Comparison of ENCODE assay signal across 2 cellular contexts in the genomic region with DNA sequence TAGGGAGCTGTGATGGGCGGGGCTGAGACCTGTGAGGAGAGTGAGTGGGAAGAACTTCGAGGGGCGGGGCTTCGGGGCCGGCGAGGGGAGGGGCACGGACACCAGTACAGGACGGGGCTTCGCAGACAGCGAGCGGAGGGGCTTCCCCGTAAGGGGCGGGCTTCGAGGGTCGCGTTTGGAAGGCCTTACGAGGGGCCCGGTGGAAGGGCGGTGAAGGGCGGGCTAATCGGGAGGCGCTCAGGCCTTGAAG.
TF ChIP-seq lines count a peak whose summit lies in the region.

No MANE protein-coding gene starts in this region.

TF ChIP-seq in HCT116, 20 proteins besides CTCF, POLR2A, EP300 and RAD21:
- no peak for TF ChIP-seq TCF7L2 (IDR thresholded peaks at IDR 0.05; ENCODE audit: borderline replicate concordance, extremely low read depth, insufficient read depth, insufficient read length)
- no peak for TF ChIP-seq SP1 (IDR thresholded peaks at IDR 0.05; ENCODE audit: low read depth)
- no peak for TF ChIP-seq ZFX (IDR thresholded peaks at IDR 0.05)
- TF ChIP-seq ELF1 (IDR thresholded peaks at IDR 0.05; ENCODE audit: borderline replicate concordance, low read depth): no peak
- TF ChIP-seq CEBPB (IDR thresholded peaks at IDR 0.05; ENCODE audit: low read depth): no peak
- no peak for TF ChIP-seq FOSL1 (IDR thresholded peaks at IDR 0.05; ENCODE audit: low read depth)
- TF ChIP-seq, protein P1, sequence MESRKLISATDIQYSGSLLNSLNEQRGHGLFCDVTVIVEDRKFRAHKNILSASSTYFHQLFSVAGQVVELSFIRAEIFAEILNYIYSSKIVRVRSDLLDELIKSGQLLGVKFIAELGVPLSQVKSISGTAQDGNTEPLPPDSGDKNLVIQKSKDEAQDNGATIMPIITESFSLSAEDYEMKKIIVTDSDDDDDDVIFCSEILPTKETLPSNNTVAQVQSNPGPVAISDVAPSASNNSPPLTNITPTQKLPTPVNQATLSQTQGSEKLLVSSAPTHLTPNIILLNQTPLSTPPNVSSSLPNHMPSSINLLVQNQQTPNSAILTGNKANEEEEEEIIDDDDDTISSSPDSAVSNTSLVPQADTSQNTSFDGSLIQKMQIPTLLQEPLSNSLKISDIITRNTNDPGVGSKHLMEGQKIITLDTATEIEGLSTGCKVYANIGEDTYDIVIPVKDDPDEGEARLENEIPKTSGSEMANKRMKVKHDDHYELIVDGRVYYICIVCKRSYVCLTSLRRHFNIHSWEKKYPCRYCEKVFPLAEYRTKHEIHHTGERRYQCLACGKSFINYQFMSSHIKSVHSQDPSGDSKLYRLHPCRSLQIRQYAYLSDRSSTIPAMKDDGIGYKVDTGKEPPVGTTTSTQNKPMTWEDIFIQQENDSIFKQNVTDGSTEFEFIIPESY (IDR thresholded peaks at IDR 0.05; ENCODE audit: extremely low read depth, insufficient replicate concordance, low read length): no peak
- TF ChIP-seq, protein P2, sequence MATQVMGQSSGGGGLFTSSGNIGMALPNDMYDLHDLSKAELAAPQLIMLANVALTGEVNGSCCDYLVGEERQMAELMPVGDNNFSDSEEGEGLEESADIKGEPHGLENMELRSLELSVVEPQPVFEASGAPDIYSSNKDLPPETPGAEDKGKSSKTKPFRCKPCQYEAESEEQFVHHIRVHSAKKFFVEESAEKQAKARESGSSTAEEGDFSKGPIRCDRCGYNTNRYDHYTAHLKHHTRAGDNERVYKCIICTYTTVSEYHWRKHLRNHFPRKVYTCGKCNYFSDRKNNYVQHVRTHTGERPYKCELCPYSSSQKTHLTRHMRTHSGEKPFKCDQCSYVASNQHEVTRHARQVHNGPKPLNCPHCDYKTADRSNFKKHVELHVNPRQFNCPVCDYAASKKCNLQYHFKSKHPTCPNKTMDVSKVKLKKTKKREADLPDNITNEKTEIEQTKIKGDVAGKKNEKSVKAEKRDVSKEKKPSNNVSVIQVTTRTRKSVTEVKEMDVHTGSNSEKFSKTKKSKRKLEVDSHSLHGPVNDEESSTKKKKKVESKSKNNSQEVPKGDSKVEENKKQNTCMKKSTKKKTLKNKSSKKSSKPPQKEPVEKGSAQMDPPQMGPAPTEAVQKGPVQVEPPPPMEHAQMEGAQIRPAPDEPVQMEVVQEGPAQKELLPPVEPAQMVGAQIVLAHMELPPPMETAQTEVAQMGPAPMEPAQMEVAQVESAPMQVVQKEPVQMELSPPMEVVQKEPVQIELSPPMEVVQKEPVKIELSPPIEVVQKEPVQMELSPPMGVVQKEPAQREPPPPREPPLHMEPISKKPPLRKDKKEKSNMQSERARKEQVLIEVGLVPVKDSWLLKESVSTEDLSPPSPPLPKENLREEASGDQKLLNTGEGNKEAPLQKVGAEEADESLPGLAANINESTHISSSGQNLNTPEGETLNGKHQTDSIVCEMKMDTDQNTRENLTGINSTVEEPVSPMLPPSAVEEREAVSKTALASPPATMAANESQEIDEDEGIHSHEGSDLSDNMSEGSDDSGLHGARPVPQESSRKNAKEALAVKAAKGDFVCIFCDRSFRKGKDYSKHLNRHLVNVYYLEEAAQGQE (IDR thresholded peaks at IDR 0.05; ENCODE audit: low read depth): no peak
- TF ChIP-seq, protein P3, sequence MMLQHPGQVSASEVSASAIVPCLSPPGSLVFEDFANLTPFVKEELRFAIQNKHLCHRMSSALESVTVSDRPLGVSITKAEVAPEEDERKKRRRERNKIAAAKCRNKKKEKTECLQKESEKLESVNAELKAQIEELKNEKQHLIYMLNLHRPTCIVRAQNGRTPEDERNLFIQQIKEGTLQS (IDR thresholded peaks at IDR 0.05): no peak
- TF ChIP-seq YY1 (IDR thresholded peaks at IDR 0.05; ENCODE audit: extremely low read depth, insufficient replicate concordance, low read depth, low read length): no peak
- TF ChIP-seq EZH2 (IDR thresholded peaks at IDR 0.05): no peak
- TF ChIP-seq EGR1 (IDR thresholded peaks at IDR 0.05; ENCODE audit: low read depth): no peak

TF ChIP-seq in SK-N-SH, 30 proteins besides CTCF, POLR2A, EP300 and RAD21:
- TF ChIP-seq SIN3A (IDR thresholded peaks at IDR 0.05; ENCODE audit: borderline replicate concordance, low read depth, low read length) (no peak), NRF1 (IDR thresholded peaks at IDR 0.05; ENCODE audit: low read depth, low read length) (no peak), FOXM1 (IDR thresholded peaks at IDR 0.05; ENCODE audit: low read depth) (no peak), GATA2 (CRISPR knock-in tag; IDR thresholded peaks at IDR 0.05) (no peak), RFX5 (IDR thresholded peaks at IDR 0.05; ENCODE audit: low read length) (no peak), MEF2A (IDR thresholded peaks at IDR 0.05; ENCODE audit: borderline replicate concordance, low read depth) (no peak), JUND (IDR thresholded peaks at IDR 0.05) (no peak), RXRA (IDR thresholded peaks at IDR 0.05; ENCODE audit: borderline replicate concordance, low read depth) (no peak), SMC3 (IDR thresholded peaks at IDR 0.05; ENCODE audit: low read depth, low read length) (no peak), RCOR1 (IDR thresholded peaks at IDR 0.05; ENCODE audit: low read length) (no peak), TEAD4 (IDR thresholded peaks at IDR 0.05; ENCODE audit: borderline replicate concordance, insufficient read depth) (no peak), GABPA (IDR thresholded peaks at IDR 0.05; ENCODE audit: low read depth) (no peak)
- TF ChIP-seq, protein P1 (IDR thresholded peaks at IDR 0.05; ENCODE audit: borderline replicate concordance, low read depth): no peak
- TF ChIP-seq, protein P4, sequence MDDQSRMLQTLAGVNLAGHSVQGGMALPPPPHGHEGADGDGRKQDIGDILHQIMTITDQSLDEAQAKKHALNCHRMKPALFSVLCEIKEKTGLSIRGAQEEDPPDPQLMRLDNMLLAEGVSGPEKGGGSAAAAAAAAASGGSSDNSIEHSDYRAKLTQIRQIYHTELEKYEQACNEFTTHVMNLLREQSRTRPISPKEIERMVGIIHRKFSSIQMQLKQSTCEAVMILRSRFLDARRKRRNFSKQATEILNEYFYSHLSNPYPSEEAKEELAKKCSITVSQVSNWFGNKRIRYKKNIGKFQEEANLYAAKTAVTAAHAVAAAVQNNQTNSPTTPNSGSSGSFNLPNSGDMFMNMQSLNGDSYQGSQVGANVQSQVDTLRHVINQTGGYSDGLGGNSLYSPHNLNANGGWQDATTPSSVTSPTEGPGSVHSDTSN (IDR thresholded peaks at IDR 0.05): no peak
- TF ChIP-seq, protein P5, sequence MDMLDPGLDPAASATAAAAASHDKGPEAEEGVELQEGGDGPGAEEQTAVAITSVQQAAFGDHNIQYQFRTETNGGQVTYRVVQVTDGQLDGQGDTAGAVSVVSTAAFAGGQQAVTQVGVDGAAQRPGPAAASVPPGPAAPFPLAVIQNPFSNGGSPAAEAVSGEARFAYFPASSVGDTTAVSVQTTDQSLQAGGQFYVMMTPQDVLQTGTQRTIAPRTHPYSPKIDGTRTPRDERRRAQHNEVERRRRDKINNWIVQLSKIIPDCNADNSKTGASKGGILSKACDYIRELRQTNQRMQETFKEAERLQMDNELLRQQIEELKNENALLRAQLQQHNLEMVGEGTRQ (IDR thresholded peaks at IDR 0.05; ENCODE audit: borderline replicate concordance, low read depth, low read length): no peak
- TF ChIP-seq, protein P2 (IDR thresholded peaks at IDR 0.05; ENCODE audit: low read depth, low read length): no peak
- TF ChIP-seq, protein P6, sequence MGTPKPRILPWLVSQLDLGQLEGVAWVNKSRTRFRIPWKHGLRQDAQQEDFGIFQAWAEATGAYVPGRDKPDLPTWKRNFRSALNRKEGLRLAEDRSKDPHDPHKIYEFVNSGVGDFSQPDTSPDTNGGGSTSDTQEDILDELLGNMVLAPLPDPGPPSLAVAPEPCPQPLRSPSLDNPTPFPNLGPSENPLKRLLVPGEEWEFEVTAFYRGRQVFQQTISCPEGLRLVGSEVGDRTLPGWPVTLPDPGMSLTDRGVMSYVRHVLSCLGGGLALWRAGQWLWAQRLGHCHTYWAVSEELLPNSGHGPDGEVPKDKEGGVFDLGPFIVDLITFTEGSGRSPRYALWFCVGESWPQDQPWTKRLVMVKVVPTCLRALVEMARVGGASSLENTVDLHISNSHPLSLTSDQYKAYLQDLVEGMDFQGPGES (IDR thresholded peaks at IDR 0.05; ENCODE audit: low read depth, low read length): no peak
